Comparison of ENCODE assay signal across 34 cellular contexts in genomic region chr20:9413001-9413400, GRCh38.
"Had no signal": no experiment of that assay in that cellular context is flagged by ENCODE, and none has a peak within 500 bp of the region (broad histone marks: within the 10 kb centered on the region; RNA-seq: fewer than 3 reads in every experiment).

No MANE protein-coding gene starts in this region.

- H3K4me3 ChIP-seq: MG63 had no signal

- H3K27me3 ChIP-seq: MG63 had no signal

- H3K36me3 ChIP-seq: MG63 had no signal

- H3K27ac ChIP-seq: KMS-11 had no signal

- H3K4me2 ChIP-seq: KMS-11 had no signal

- H3K9ac ChIP-seq: KMS-11 had no signal

- DNase-seq: Karpas-422, Kasumi-1, KG1, MG63, MV-4-11, NCI-H1048, NCI-H1092, NCI-H1092 treated with DMSO at 0.1 percent for 48 hours, NCI-H1105, NCI-H1105 treated with DMSO at 0.1 percent for 48 hours, NCI-H1417, NCI-H1417 treated with DMSO at 0.1 percent for 48 hours, NCI-H1436, NCI-H1436 treated with DMSO at 0.1 percent for 48 hours, NCI-H146, NCI-H1694, NCI-H1694 treated with DMSO at 0.1 percent for 48 hours, NCI-H187, NCI-H187 treated with DMSO at 0.1 percent for 48 hours, NCI-H1930, NCI-H2029, NCI-H2029 treated with DMSO at 0.1 percent for 48 hours, NCI-H2081, NCI-H2081 treated with DMSO at 0.1 percent for 48 hours, NCI-H2107, NCI-H2171, NCI-H2171 treated with DMSO at 0.1 percent for 48 hours, NCI-H2227 treated with DMSO at 0.1 percent for 48 hours, NCI-H226, NCI-H345, NCI-H446, NCI-H446 treated with DMSO at 0.1 percent for 48 hours, NCI-H510A had no signal
